Comparison of ENCODE assay signal across 16 cellular contexts in genomic region chr14:74566174-74567125, GRCh38. TPM values are rescaled to one million over a fixed set of nuclear protein-coding genes. Genes with fewer than 3 reads are reported as not detected.
DNase-seq lines count a peak whose midpoint lies in the region; ATAC-seq, FAIRE-seq and TF ChIP-seq lines count a peak whose summit lies in the region.
"Had no signal": no experiment of that assay in that cellular context is flagged by ENCODE, and none has a peak within 500 bp of the region (broad histone marks: within the 10 kb centered on the region; RNA-seq: fewer than 3 reads in every experiment).

No MANE protein-coding gene starts in this region.

- H3K4me1 ChIP-seq in GM23248 (ENCODE audit: insufficient read depth) (peaks cover 55% of the 10 kb centered on the region), astrocyte (ENCODE audit: insufficient read depth, low read length) (peaks cover 47% of the 10 kb centered on the region), right cardiac atrium (ENCODE audit: control insufficient read depth, insufficient read depth, low read length) (peaks cover 7% of the 10 kb centered on the region)

- peak overlapping the region; percentile 78 for H3K27ac Mint-ChIP-seq in astrocyte (ENCODE audit: unreplicated experiment)
- H3K27ac Mint-ChIP-seq in stimulated activated memory B cell treated with anti-CD40 and anti-IgM and Interleukin-4, amounts not matched to agents 10 μg/mL and 1 μg/mL and 100 μg/mL, for 72 hours: no peak overlapping the region
- H3K27ac Mint-ChIP-seq: activated naive CD4-positive, alpha-beta T cell treated with anti-CD3 and anti-CD28 coated beads for 36 hours; stimulated activated effector memory CD8-positive, alpha-beta T cell treated with anti-CD3 and anti-CD28 coated beads, Interleukin-12 subunit alpha, Interleukin-12 subunit beta, amount 100 ng/mL, for 72 hours had no signal

- in situ Hi-C loops in GM23248 (cut with MboI): no loop called here

- H2AFZ ChIP-seq in GM23248 (no peak overlapping the region), astrocyte (ENCODE audit: low read depth, low read length) (no peak overlapping the region)

- H3K27me3 ChIP-seq in GM23248 (replicated peaks; ENCODE audit: insufficient read depth) (no peaks in the 10 kb centered on the region), astrocyte (ENCODE audit: insufficient read depth, low read length) (no peaks in the 10 kb centered on the region), right cardiac atrium (ENCODE audit: control insufficient read depth, insufficient read depth) (no peaks in the 10 kb centered on the region), MG63 (no peaks in the 10 kb centered on the region)
- H3K27me3 ChIP-seq: dorsolateral prefrontal cortex, SJCRH30 had no signal

- peaks cover 47% of the 10 kb centered on the region for H3K4me1 Mint-ChIP-seq in astrocyte (ENCODE audit: low read depth, unreplicated experiment)
- no peaks in the 10 kb centered on the region for H3K4me1 Mint-ChIP-seq in stimulated activated memory B cell treated with anti-CD40 and anti-IgM and Interleukin-4, amounts not matched to agents 10 μg/mL and 1 μg/mL and 100 μg/mL, for 72 hours

- no peak for TF ChIP-seq CTCF in astrocyte (IDR thresholded peaks at IDR 0.05; ENCODE audit: insufficient read depth, low read depth, low read length)

- H3F3A ChIP-seq in GM23248 (ENCODE audit: insufficient read depth): peaks cover 53% of the 10 kb centered on the region

- H3K27me3 Mint-ChIP-seq in astrocyte (ENCODE audit: low read depth, unreplicated experiment): no peaks in the 10 kb centered on the region
- H3K27me3 Mint-ChIP-seq in stimulated activated memory B cell treated with anti-CD40 and anti-IgM and Interleukin-4, amounts not matched to agents 10 μg/mL and 1 μg/mL and 100 μg/mL, for 72 hours: peaks cover 40% of the 10 kb centered on the region

- DNase-seq in GM23248 (peak; percentile 53), astrocyte (ENCODE audit: low read depth) (no peak), right cardiac atrium (peak in 2 of 3 donors; percentile 59 to 67), NCI-H82 (lab: John Stamatoyannopoulos, UW) (no peak), MG63 (no peak), middle frontal gyrus (ENCODE audit: extremely low spot score, low spot score) (no peak)
- DNase-seq: activated CD4-positive, alpha-beta T cell treated with anti-CD3 and anti-CD28 coated beads for 48 hours; activated naive CD4-positive, alpha-beta T cell treated with anti-CD3 and anti-CD28 coated beads for 36 hours; dorsolateral prefrontal cortex; NCI-H446; SJCRH30 had no signal

- H4K20me1 ChIP-seq in GM23248 (ENCODE audit: insufficient read depth) (no peaks in the 10 kb centered on the region), astrocyte (ENCODE audit: insufficient read depth, low read length) (peaks cover 7% of the 10 kb centered on the region)

- H3K9ac ChIP-seq in GM23248 (peak overlapping the region; percentile 14; the same call in 1 of the 2 replicates), astrocyte (ENCODE audit: low read length) (peak overlapping the region; percentile 25)

- H3K9me3 Mint-ChIP-seq in astrocyte (ENCODE audit: unreplicated experiment): no peaks in the 10 kb centered on the region
- no peaks in the 10 kb centered on the region for H3K9me3 Mint-ChIP-seq in stimulated activated memory B cell treated with anti-CD40 and anti-IgM and Interleukin-4, amounts not matched to agents 10 μg/mL and 1 μg/mL and 100 μg/mL, for 72 hours
- H3K9me3 Mint-ChIP-seq: activated naive CD4-positive, alpha-beta T cell treated with anti-CD3 and anti-CD28 coated beads for 36 hours; stimulated activated effector memory CD8-positive, alpha-beta T cell treated with anti-CD3 and anti-CD28 coated beads, Interleukin-12 subunit alpha, Interleukin-12 subunit beta, amount 100 ng/mL, for 72 hours had no signal

- peaks cover 2% of the 10 kb centered on the region for H3K36me3 Mint-ChIP-seq in astrocyte (ENCODE audit: low read depth, unreplicated experiment)
- no peaks in the 10 kb centered on the region for H3K36me3 Mint-ChIP-seq in stimulated activated memory B cell treated with anti-CD40 and anti-IgM and Interleukin-4, amounts not matched to agents 10 μg/mL and 1 μg/mL and 100 μg/mL, for 72 hours
- H3K36me3 Mint-ChIP-seq: stimulated activated effector memory CD8-positive, alpha-beta T cell treated with anti-CD3 and anti-CD28 coated beads, Interleukin-12 subunit alpha, Interleukin-12 subunit beta, amount 100 ng/mL, for 72 hours had no signal

- intact Hi-C loops in right cardiac atrium (cut with DNase I): no loop called here

- ATAC-seq in right cardiac atrium: peak; percentile 18 to 43
- ATAC-seq in stimulated activated memory B cell treated with anti-CD40 and anti-IgM and Interleukin-4, amounts not matched to agents 10 μg/mL and 1 μg/mL and 100 μg/mL, for 72 hours: peak; percentile 21
- no peak for ATAC-seq in HG02642 (IDR thresholded peaks at IDR 0.05; ENCODE audit: poor library complexity, unreplicated experiment)
- ATAC-seq: stimulated activated effector memory CD8-positive, alpha-beta T cell treated with anti-CD3 and anti-CD28 coated beads, Interleukin-12 subunit alpha, Interleukin-12 subunit beta, amount 100 ng/mL, for 72 hours had no signal

- H3K79me2 ChIP-seq in GM23248 (ENCODE audit: insufficient read depth) (peaks cover 83% of the 10 kb centered on the region), astrocyte (ENCODE audit: insufficient read depth, low read length) (peaks cover 54% of the 10 kb centered on the region)

- H3K4me2 ChIP-seq in GM23248 (ENCODE audit: unreplicated experiment): no peak overlapping the region
- H3K4me2 ChIP-seq in astrocyte (ENCODE audit: low read length): no peak overlapping the region

- H3K27ac ChIP-seq in GM23248: peak overlapping the region; percentile 41
- no peak overlapping the region for H3K27ac ChIP-seq in astrocyte (ENCODE audit: low read depth, low read length)
- H3K27ac ChIP-seq in right cardiac atrium (ENCODE audit: low read length): no peak overlapping the region
- H3K27ac ChIP-seq: C4-2B, dorsolateral prefrontal cortex, SJCRH30 had no signal

- no peaks in the 10 kb centered on the region for H3K9me3 ChIP-seq in GM23248 (ENCODE audit: low read depth)
- no peaks in the 10 kb centered on the region for H3K9me3 ChIP-seq in astrocyte (ENCODE audit: insufficient read depth, low read depth, low read length)
- H3K9me3 ChIP-seq in right cardiac atrium (ENCODE audit: control insufficient read depth, low read length): no peaks in the 10 kb centered on the region
- no peaks in the 10 kb centered on the region for H3K9me3 ChIP-seq in MG63
- H3K9me3 ChIP-seq: HAP-1, SJCRH30 had no signal

- peak overlapping the region; percentile 55 for H3K4me3 Mint-ChIP-seq in astrocyte (ENCODE audit: unreplicated experiment)
- H3K4me3 Mint-ChIP-seq in stimulated activated memory B cell treated with anti-CD40 and anti-IgM and Interleukin-4, amounts not matched to agents 10 μg/mL and 1 μg/mL and 100 μg/mL, for 72 hours: no peak overlapping the region
- H3K4me3 Mint-ChIP-seq: activated naive CD4-positive, alpha-beta T cell treated with anti-CD3 and anti-CD28 coated beads for 36 hours; stimulated activated effector memory CD8-positive, alpha-beta T cell treated with anti-CD3 and anti-CD28 coated beads, Interleukin-12 subunit alpha, Interleukin-12 subunit beta, amount 100 ng/mL, for 72 hours had no signal

- WGBS in GM23248 (ENCODE audit: low coverage in 1 of 2, low lambda C conversion rate in 2 of 2, missing lambda C conversion rate in 2 of 2), 2 experiments: 51 to 56% methylated on average over 14 of the region's 14 CpGs
- WGBS in right cardiac atrium: 60% methylated on average over 14 of the region's 14 CpGs

- no peaks in the 10 kb centered on the region for H3K36me3 ChIP-seq in GM23248 (ENCODE audit: low read depth)
- peaks cover 4% of the 10 kb centered on the region for H3K36me3 ChIP-seq in astrocyte (ENCODE audit: insufficient read depth, low read length)
- no peaks in the 10 kb centered on the region for H3K36me3 ChIP-seq in MG63
- H3K36me3 ChIP-seq: HAP-1, SJCRH30 had no signal

- no peak for FAIRE-seq in astrocyte (lab: Jason Lieb, UNC)

- H3K4me3 ChIP-seq in GM23248 (no peak overlapping the region), astrocyte (ENCODE audit: insufficient read depth, low read depth, low read length) (no peak overlapping the region), right cardiac atrium (ENCODE audit: low read length) (no peak overlapping the region), MG63 (no peak overlapping the region)
- H3K4me3 ChIP-seq: dorsolateral prefrontal cortex, HAP-1, SJCRH30 had no signal

- no peaks in the 10 kb centered on the region for H3K9me2 ChIP-seq in GM23248 (ENCODE audit: insufficient read depth)

RNA-seq across cellular contexts. Expression of gene LTBP2, which starts 45.6 kb away (rescaled TPM):
- total RNA-seq in GM23248 (2014; rRNA removed; shearing (Covaris generic)): 441 and 456 TPM in 2 replicates
- polyA plus RNA-seq in GM23248 (2016; fragmentation: Nextera tagmentation; extraction: Ambion mirVana) (73.5 and 73.7 TPM in 2 replicates), right cardiac atrium (3.4 TPM)
- total RNA-seq in astrocyte (162 and 196 TPM in 2 replicates), right cardiac atrium (10 to 100 TPM; 13.9 to 46.0 (median 23.5) TPM)
- 4.4 and 4.5 TPM in 2 replicates for total RNA-seq in MG63 (2014; rRNA removed; shearing (Covaris generic); ENCODE audit: low replicate concordance)

Comparison
In these comparisons a context has a peak if more than half of its experiments do, and no peak if none do; other contexts are left out.
1. DNase-seq: peak in GM23248 (single experiment) and right cardiac atrium (2 of 3); none in astrocyte (single experiment), NCI-H82 (single experiment), MG63 (single experiment) and middle frontal gyrus (single experiment).